ENCODE assay signal across 2 cellular contexts in the genomic region with DNA sequence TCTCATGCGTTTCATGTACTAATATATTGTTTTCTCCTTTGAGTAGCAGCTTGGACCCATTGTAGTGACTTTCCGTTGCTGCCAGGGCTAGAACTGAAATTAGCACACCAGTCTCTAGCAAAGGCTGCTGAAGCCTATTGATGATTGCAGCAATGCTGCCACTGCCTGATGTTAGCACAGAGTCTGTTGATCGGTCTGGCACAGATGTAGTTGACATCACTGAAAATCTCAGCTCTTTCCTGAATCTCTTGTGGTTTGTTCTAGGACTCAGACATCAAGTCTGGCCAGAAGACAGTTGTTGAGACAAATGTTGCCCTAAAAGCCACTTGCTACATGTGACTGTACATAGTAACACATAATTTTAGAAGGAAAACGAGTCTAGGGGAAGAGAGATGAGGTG.
TF ChIP-seq lines count a peak whose summit lies in the region.

No MANE protein-coding gene starts in this region.

TF ChIP-seq in GM12878, 131 proteins besides CTCF, POLR2A, EP300 and RAD21 (continues in another document):
- no peak for TF ChIP-seq RB1 (IDR thresholded peaks at IDR 0.05; ENCODE audit: borderline replicate concordance)
- TF ChIP-seq CBX3 (IDR thresholded peaks at IDR 0.05; ENCODE audit: borderline replicate concordance, low read depth): no peak
- TF ChIP-seq, protein P1, sequence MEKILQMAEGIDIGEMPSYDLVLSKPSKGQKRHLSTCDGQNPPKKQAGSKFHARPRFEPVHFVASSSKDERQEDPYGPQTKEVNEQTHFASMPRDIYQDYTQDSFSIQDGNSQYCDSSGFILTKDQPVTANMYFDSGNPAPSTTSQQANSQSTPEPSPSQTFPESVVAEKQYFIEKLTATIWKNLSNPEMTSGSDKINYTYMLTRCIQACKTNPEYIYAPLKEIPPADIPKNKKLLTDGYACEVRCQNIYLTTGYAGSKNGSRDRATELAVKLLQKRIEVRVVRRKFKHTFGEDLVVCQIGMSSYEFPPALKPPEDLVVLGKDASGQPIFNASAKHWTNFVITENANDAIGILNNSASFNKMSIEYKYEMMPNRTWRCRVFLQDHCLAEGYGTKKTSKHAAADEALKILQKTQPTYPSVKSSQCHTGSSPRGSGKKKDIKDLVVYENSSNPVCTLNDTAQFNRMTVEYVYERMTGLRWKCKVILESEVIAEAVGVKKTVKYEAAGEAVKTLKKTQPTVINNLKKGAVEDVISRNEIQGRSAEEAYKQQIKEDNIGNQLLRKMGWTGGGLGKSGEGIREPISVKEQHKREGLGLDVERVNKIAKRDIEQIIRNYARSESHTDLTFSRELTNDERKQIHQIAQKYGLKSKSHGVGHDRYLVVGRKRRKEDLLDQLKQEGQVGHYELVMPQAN (conservative IDR thresholded peaks at IDR 0.05): no peak
- no peak for TF ChIP-seq TAF1 (IDR thresholded peaks at IDR 0.05; ENCODE audit: borderline replicate concordance, low read depth, low read length)
- no peak for TF ChIP-seq BMI1 (IDR thresholded peaks at IDR 0.05; ENCODE audit: borderline replicate concordance)
- no peak for TF ChIP-seq SP1 (IDR thresholded peaks at IDR 0.05; ENCODE audit: low read depth, low read length)
- TF ChIP-seq, protein P2, sequence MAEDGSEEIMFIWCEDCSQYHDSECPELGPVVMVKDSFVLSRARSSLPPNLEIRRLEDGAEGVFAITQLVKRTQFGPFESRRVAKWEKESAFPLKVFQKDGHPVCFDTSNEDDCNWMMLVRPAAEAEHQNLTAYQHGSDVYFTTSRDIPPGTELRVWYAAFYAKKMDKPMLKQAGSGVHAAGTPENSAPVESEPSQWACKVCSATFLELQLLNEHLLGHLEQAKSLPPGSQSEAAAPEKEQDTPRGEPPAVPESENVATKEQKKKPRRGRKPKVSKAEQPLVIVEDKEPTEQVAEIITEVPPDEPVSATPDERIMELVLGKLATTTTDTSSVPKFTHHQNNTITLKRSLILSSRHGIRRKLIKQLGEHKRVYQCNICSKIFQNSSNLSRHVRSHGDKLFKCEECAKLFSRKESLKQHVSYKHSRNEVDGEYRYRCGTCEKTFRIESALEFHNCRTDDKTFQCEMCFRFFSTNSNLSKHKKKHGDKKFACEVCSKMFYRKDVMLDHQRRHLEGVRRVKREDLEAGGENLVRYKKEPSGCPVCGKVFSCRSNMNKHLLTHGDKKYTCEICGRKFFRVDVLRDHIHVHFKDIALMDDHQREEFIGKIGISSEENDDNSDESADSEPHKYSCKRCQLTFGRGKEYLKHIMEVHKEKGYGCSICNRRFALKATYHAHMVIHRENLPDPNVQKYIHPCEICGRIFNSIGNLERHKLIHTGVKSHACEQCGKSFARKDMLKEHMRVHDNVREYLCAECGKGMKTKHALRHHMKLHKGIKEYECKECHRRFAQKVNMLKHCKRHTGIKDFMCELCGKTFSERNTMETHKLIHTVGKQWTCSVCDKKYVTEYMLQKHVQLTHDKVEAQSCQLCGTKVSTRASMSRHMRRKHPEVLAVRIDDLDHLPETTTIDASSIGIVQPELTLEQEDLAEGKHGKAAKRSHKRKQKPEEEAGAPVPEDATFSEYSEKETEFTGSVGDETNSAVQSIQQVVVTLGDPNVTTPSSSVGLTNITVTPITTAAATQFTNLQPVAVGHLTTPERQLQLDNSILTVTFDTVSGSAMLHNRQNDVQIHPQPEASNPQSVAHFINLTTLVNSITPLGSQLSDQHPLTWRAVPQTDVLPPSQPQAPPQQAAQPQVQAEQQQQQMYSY (CRISPR knock-in tag; IDR thresholded peaks at IDR 0.05): no peak
- TF ChIP-seq, protein P3, sequence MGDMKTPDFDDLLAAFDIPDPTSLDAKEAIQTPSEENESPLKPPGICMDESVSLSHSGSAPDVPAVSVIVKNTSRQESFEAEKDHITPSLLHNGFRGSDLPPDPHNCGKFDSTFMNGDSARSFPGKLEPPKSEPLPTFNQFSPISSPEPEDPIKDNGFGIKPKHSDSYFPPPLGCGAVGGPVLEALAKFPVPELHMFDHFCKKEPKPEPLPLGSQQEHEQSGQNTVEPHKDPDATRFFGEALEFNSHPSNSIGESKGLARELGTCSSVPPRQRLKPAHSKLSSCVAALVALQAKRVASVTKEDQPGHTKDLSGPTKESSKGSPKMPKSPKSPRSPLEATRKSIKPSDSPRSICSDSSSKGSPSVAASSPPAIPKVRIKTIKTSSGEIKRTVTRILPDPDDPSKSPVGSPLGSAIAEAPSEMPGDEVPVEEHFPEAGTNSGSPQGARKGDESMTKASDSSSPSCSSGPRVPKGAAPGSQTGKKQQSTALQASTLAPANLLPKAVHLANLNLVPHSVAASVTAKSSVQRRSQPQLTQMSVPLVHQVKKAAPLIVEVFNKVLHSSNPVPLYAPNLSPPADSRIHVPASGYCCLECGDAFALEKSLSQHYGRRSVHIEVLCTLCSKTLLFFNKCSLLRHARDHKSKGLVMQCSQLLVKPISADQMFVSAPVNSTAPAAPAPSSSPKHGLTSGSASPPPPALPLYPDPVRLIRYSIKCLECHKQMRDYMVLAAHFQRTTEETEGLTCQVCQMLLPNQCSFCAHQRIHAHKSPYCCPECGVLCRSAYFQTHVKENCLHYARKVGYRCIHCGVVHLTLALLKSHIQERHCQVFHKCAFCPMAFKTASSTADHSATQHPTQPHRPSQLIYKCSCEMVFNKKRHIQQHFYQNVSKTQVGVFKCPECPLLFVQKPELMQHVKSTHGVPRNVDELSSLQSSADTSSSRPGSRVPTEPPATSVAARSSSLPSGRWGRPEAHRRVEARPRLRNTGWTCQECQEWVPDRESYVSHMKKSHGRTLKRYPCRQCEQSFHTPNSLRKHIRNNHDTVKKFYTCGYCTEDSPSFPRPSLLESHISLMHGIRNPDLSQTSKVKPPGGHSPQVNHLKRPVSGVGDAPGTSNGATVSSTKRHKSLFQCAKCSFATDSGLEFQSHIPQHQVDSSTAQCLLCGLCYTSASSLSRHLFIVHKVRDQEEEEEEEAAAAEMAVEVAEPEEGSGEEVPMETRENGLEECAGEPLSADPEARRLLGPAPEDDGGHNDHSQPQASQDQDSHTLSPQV (IDR thresholded peaks at IDR 0.05): no peak
- TF ChIP-seq, protein P4, sequence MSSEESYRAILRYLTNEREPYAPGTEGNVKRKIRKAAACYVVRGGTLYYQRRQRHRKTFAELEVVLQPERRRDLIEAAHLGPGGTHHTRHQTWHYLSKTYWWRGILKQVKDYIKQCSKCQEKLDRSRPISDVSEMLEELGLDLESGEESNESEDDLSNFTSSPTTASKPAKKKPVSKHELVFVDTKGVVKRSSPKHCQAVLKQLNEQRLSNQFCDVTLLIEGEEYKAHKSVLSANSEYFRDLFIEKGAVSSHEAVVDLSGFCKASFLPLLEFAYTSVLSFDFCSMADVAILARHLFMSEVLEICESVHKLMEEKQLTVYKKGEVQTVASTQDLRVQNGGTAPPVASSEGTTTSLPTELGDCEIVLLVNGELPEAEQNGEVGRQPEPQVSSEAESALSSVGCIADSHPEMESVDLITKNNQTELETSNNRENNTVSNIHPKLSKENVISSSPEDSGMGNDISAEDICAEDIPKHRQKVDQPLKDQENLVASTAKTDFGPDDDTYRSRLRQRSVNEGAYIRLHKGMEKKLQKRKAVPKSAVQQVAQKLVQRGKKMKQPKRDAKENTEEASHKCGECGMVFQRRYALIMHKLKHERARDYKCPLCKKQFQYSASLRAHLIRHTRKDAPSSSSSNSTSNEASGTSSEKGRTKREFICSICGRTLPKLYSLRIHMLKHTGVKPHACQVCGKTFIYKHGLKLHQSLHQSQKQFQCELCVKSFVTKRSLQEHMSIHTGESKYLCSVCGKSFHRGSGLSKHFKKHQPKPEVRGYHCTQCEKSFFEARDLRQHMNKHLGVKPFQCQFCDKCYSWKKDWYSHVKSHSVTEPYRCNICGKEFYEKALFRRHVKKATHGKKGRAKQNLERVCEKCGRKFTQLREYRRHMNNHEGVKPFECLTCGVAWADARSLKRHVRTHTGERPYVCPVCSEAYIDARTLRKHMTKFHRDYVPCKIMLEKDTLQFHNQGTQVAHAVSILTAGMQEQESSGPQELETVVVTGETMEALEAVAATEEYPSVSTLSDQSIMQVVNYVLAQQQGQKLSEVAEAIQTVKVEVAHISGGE (CRISPR knock-in tag; IDR thresholded peaks at IDR 0.05): no peak

TF ChIP-seq in HepG2, 621 proteins besides CTCF, POLR2A, EP300 and RAD21:
- TF ChIP-seq NCOA2 (CRISPR knock-in tag; IDR thresholded peaks at IDR 0.05) (no peak), RBM22 (optimal IDR thresholded peaks at IDR 0.05; ENCODE audit: low read length) (peak; percentile 29)
